Comparison of ENCODE assay signal across 1 cellular context in the genomic region with DNA sequence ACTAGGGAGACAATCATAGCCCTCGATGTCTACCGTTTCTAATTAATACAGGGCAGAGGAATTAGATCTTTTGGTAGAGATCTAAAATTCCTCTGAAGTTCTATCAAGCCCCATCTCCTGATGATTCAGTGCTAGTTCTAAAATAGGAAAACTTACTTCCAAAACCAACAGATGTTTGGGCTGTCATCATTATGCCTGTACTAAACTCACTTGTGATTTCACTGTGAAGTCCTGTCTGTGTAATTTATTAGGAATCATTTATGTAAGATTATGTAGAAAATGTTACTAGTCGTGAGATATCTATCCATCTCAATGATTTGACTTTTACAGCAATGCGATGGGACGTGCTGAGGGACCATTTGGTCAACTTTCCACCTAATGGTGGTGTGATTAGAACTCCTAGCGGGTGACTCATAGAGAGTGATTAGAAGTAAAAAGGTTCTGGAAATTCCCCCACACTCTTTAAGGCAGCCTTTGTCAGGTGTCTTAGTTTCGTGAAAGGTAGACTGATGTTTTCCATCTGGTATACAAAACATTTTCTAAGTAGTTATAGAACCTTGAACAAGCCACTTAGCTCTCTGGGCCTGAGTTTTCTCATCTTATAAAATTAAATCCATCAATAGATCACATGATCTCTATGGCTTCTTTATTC.
TF ChIP-seq lines count a peak whose summit lies in the region.

No MANE protein-coding gene starts in this region.

TF ChIP-seq in GM12891, 5 proteins besides CTCF, POLR2A, EP300 and RAD21:
- TF ChIP-seq POLR2AphosphoS5 (IDR thresholded peaks at IDR 0.05; ENCODE audit: low read depth, low read length) (no peak), SPI1 (IDR thresholded peaks at IDR 0.05; ENCODE audit: low read depth, low read length) (no peak), TAF1 (IDR thresholded peaks at IDR 0.05; ENCODE audit: low read depth, low read length) (no peak), POU2F2 (IDR thresholded peaks at IDR 0.05; ENCODE audit: low read depth, low read length) (no peak), PAX5 (IDR thresholded peaks at IDR 0.05; ENCODE audit: insufficient read depth, low read length, severe bottlenecking) (no peak)
